11 cellular contexts compared by ENCODE assay signal in the genomic region with DNA sequence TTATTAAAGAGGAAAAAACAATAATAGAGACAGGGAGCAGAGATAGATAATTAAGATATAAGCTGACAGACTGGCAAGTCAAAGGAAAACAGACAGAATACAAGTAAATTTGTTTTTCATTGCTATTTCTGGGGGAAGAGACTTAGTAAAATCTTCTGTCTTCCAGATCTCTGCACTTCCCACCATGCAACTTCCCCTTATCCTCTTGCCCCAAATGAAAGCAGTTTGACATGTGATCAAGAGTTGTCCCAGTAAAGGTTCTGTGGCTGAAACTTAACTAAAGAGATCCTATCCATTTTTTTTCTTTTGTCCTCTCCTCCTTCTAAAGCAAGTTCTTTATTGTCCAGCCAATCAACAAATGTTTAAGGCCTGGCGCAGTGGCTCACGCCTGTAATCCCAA. TPM values are rescaled to one million over a fixed set of nuclear protein-coding genes. Genes with fewer than 3 reads are reported as not detected.
DNase-seq lines count a peak whose midpoint lies in the region; ATAC-seq, FAIRE-seq and TF ChIP-seq lines count a peak whose summit lies in the region.
"Had no signal": no experiment of that assay in that cellular context is flagged by ENCODE, and none has a peak within 500 bp of the region (broad histone marks: within the 10 kb centered on the region; RNA-seq: fewer than 3 reads in every experiment).

No MANE protein-coding gene starts in this region.

- WGBS in heart right ventricle, 2 donors, result 95 to 98% methylated on average over 2 of the region's 2 CpGs
- WGBS in ovary, 3 donors, result 95 to 99% (median 96%) methylated on average over 2 of the region's 2 CpGs

- no peaks in the 10 kb centered on the region for H3K27me3 Mint-ChIP-seq in astrocyte (ENCODE audit: low read depth, unreplicated experiment)
- H3K27me3 Mint-ChIP-seq in naive thymus-derived CD8-positive, alpha-beta T cell, result peaks cover 0 to 2% (median 0%) of the 10 kb centered on the region in 5 donors

- peaks cover 4% of the 10 kb centered on the region for H3K36me3 Mint-ChIP-seq in astrocyte (ENCODE audit: low read depth, unreplicated experiment)
- H3K36me3 Mint-ChIP-seq in naive thymus-derived CD8-positive, alpha-beta T cell, result peaks cover 0 to 23% (median 0%) of the 10 kb centered on the region in 3 donors

- H3K36me3 ChIP-seq in heart right ventricle (peaks cover 0 to 27% (median 25%) of the 10 kb centered on the region in 9 donors), astrocyte (ENCODE audit: insufficient read depth, low read length) (peaks cover 20% of the 10 kb centered on the region), upper lobe of right lung (peaks cover 26% of the 10 kb centered on the region), ovary (no peaks in the 10 kb centered on the region)

- H3K27ac Mint-ChIP-seq in astrocyte (ENCODE audit: unreplicated experiment), result peak overlapping the region; percentile 42
- peak overlapping the region in 6 of 10 donors; percentile 11 to 96 (median 30) for H3K27ac Mint-ChIP-seq in naive thymus-derived CD8-positive, alpha-beta T cell

- TF ChIP-seq POLR2A in ovary (IDR thresholded peaks at IDR 0.05), result no peak

- TF ChIP-seq EP300 in ovary (IDR thresholded peaks at IDR 0.05), result no peak

- DNase-seq in heart right ventricle (no peak), Right ventricle myocardium inferior (ENCODE audit: missing footprints) (no peak), astrocyte (ENCODE audit: low read depth) (no peak), upper lobe of right lung (no peak), ovary (no peak)
- no peak for DNase-seq in naive thymus-derived CD8-positive, alpha-beta T cell
- no peak for DNase-seq in stimulated activated CD4-positive, alpha-beta T cell treated with anti-CD3 and anti-CD28 coated beads, Interleukin-15, amount 100 ng/mL, for 24 hours
- DNase-seq: erythroblast; Kasumi-1; stimulated activated CD4-positive, alpha-beta T cell treated with anti-CD3 and anti-CD28 coated beads, Interleukin-2, amount 100 ng/mL, for 24 hours had no signal

- peaks cover 24% of the 10 kb centered on the region for H3K4me1 Mint-ChIP-seq in astrocyte (ENCODE audit: low read depth, unreplicated experiment)
- peaks cover 11 to 36% (median 24%) of the 10 kb centered on the region in 4 donors for H3K4me1 Mint-ChIP-seq in naive thymus-derived CD8-positive, alpha-beta T cell

- no peaks in the 10 kb centered on the region for H3K9me3 ChIP-seq in heart right ventricle
- H3K9me3 ChIP-seq in astrocyte (ENCODE audit: insufficient read depth, low read depth, low read length), result no peaks in the 10 kb centered on the region
- no peaks in the 10 kb centered on the region for H3K9me3 ChIP-seq in upper lobe of right lung
- no peaks in the 10 kb centered on the region for H3K9me3 ChIP-seq in ovary

- H3K27me3 ChIP-seq in heart right ventricle, result no peaks in the 10 kb centered on the region
- H3K27me3 ChIP-seq in astrocyte (ENCODE audit: insufficient read depth, low read length), result no peaks in the 10 kb centered on the region
- no peaks in the 10 kb centered on the region for H3K27me3 ChIP-seq in upper lobe of right lung
- H3K27me3 ChIP-seq in ovary, result no peaks in the 10 kb centered on the region

- no peaks in the 10 kb centered on the region for H3K9me3 Mint-ChIP-seq in astrocyte (ENCODE audit: unreplicated experiment)
- H3K9me3 Mint-ChIP-seq in naive thymus-derived CD8-positive, alpha-beta T cell, result no peaks in the 10 kb centered on the region

- peak overlapping the region; percentile 99 for H3K4me3 Mint-ChIP-seq in astrocyte (ENCODE audit: unreplicated experiment)
- peak overlapping the region in 6 of 10 donors; percentile 8 to 98 (median 39) for H3K4me3 Mint-ChIP-seq in naive thymus-derived CD8-positive, alpha-beta T cell

- FAIRE-seq in astrocyte (lab: Jason Lieb, UNC), result no peak

- no peak overlapping the region for H2AFZ ChIP-seq in astrocyte (ENCODE audit: low read depth, low read length)

- TF ChIP-seq CTCF in heart right ventricle (IDR thresholded peaks at IDR 0.05), result no peak
- no peak for TF ChIP-seq CTCF in astrocyte (IDR thresholded peaks at IDR 0.05; ENCODE audit: insufficient read depth, low read depth, low read length)
- TF ChIP-seq CTCF in upper lobe of right lung (IDR thresholded peaks at IDR 0.05), result no peak
- TF ChIP-seq CTCF in ovary (IDR thresholded peaks at IDR 0.05), result no peak

- H3K9ac ChIP-seq in astrocyte (ENCODE audit: low read length), result no peak overlapping the region

- H3K4me3 ChIP-seq in heart right ventricle (no peak overlapping the region), astrocyte (ENCODE audit: insufficient read depth, low read depth, low read length) (no peak overlapping the region), upper lobe of right lung (no peak overlapping the region), ovary (no peak overlapping the region)

- POLR2A ChIA-PET in naive thymus-derived CD8-positive, alpha-beta T cell (lab: Charles Lee), result interaction anchor here (0.7 to 4.2 kb wide), 10 partner anchors 13 to 189 kb away, joined by 3 to 40 read pairs (median 14); a partner anchor contains a TSS

- no peak overlapping the region for H3K4me2 ChIP-seq in astrocyte (ENCODE audit: low read length)

- peak overlapping the region in 9 of 10 donors; percentile 36 to 99 (median 98) for H3K27ac ChIP-seq in heart right ventricle
- H3K27ac ChIP-seq in astrocyte (ENCODE audit: low read depth, low read length), result no peak overlapping the region
- H3K27ac ChIP-seq in upper lobe of right lung, result peak overlapping the region; percentile 93
- peak overlapping the region in 1 of 2 donors; percentile 100 for H3K27ac ChIP-seq in ovary

- no peak for ATAC-seq in heart right ventricle
- no peak for ATAC-seq in Right ventricle myocardium inferior
- ATAC-seq in naive thymus-derived CD8-positive, alpha-beta T cell, result no peak
- no peak for ATAC-seq in upper lobe of right lung
- ATAC-seq in GM21529 (IDR thresholded peaks at IDR 0.05; ENCODE audit: unreplicated experiment), result no peak

- H4K20me1 ChIP-seq in astrocyte (ENCODE audit: insufficient read depth, low read length), result peaks cover 30% of the 10 kb centered on the region

- H3K79me2 ChIP-seq in astrocyte (ENCODE audit: insufficient read depth, low read length), result peaks cover 33% of the 10 kb centered on the region

- intact Hi-C loops in heart right ventricle (cut with DNase I) (loop anchor here in 8 of 10 donors (1.0 to 10.0 kb wide), 4 partner anchors 25 to 73 kb away; a partner anchor contains a TSS), Right ventricle myocardium inferior (cut with DNase I) (no loop called here), upper lobe of right lung (cut with DNase I) (no loop called here), ovary (cut with DNase I) (loop anchor here in 2 of 4 donors (5.0 kb wide), 1 partner anchor 73 kb away; a partner anchor contains a TSS)

- H3K4me1 ChIP-seq in heart right ventricle (peaks cover 9 to 31% (median 20%) of the 10 kb centered on the region in 9 donors), astrocyte (ENCODE audit: insufficient read depth, low read length) (peaks cover 13% of the 10 kb centered on the region), upper lobe of right lung (peaks cover 14% of the 10 kb centered on the region), ovary (ENCODE audit: insufficient read depth) (peaks cover 7% of the 10 kb centered on the region)

RNA-seq across cellular contexts. Expression of a gene that starts 1.5 kb away (rescaled TPM):
- 100 to 1,000 TPM; 135 to 182 (median 148) TPM for total RNA-seq in heart right ventricle
- 100 to 1,000 TPM; 108 to 197 TPM for polyA plus RNA-seq in heart right ventricle
- total RNA-seq in Right ventricle myocardium inferior, result 156 TPM
- 302 and 316 TPM in 2 replicates for total RNA-seq in astrocyte
- total RNA-seq in naive thymus-derived CD8-positive, alpha-beta T cell, result 10 to 100 TPM; 87.6 to 98.9 TPM
- 100 to 1,000 TPM in 2 of 3 donors, 10 to 100 TPM in 1; 98.5 to 133 (median 126) TPM for polyA plus RNA-seq in naive thymus-derived CD8-positive, alpha-beta T cell
- total RNA-seq in upper lobe of right lung, result 118 TPM
- total RNA-seq in ovary, result 100 to 1,000 TPM in 6 of 7 donors, 10 to 100 TPM in 1; 64.1 to 162 (median 141) TPM
- 100 to 1,000 TPM; 130 to 138 TPM for polyA plus RNA-seq in ovary

RNA-seq across cellular contexts. Expression of a gene that starts 11.8 kb away (rescaled TPM):
- total RNA-seq in heart right ventricle (100 to 1,000 TPM in 5 of 10 donors, 10 to 100 TPM in 5; 73.3 to 194 (median 96.0) TPM), Right ventricle myocardium inferior (152 TPM), astrocyte (504 and 510 TPM in 2 replicates), upper lobe of right lung (323 TPM), ovary (1,000 to 10,000 TPM in 1 of 7 donors, 100 to 1,000 TPM in 6; 100 to 1,013 (median 576) TPM)
- polyA plus RNA-seq in heart right ventricle (100 to 1,000 TPM; 289 to 361 TPM), ovary (100 to 1,000 TPM; 550 to 594 TPM)
- total RNA-seq in naive thymus-derived CD8-positive, alpha-beta T cell, result under 1 TPM in 1 of 2 experiments, not detected in 1; 0.55 TPM
- polyA plus RNA-seq in naive thymus-derived CD8-positive, alpha-beta T cell, result 1 to 10 TPM in 1 of 3 donors, not detected in 2; 4.8 TPM

RNA-seq across cellular contexts. Expression of a gene that starts 17.9 kb away (rescaled TPM):
- total RNA-seq in heart right ventricle (1 to 10 TPM in 1 of 10 donors, under 1 TPM in 7, not detected in 2; 0.16 to 2.1 (median 0.26) TPM), Right ventricle myocardium inferior (0.24 TPM), astrocyte (2.0 TPM in 2 replicates), upper lobe of right lung (1.5 TPM), ovary (10 to 100 TPM in 6 of 7 donors, 1 to 10 TPM in 1; 8.5 to 21.8 (median 16.0) TPM)
- polyA plus RNA-seq in heart right ventricle (1 to 10 TPM in 1 of 2 donors, under 1 TPM in 1; 0.13 to 1.2 TPM), ovary (10 to 100 TPM in 1 of 2 donors, 1 to 10 TPM in 1; 4.7 to 13.7 TPM)
- under 1 TPM; 0.60 to 0.75 TPM for total RNA-seq in naive thymus-derived CD8-positive, alpha-beta T cell
- polyA plus RNA-seq in naive thymus-derived CD8-positive, alpha-beta T cell, result 10 to 100 TPM in 1 of 3 donors, under 1 TPM in 2; 0.47 to 14.5 (median 0.59) TPM

RNA-seq across cellular contexts. Expression of a gene that starts 30.6 kb away (rescaled TPM):
- total RNA-seq in heart right ventricle, result 10 to 100 TPM; 67.4 to 89.8 (median 77.9) TPM
- 10 to 100 TPM; 31.1 to 91.5 TPM for polyA plus RNA-seq in heart right ventricle
- total RNA-seq in Right ventricle myocardium inferior, result 83.1 TPM
- 47.3 and 51.5 TPM in 2 replicates for total RNA-seq in astrocyte
- 10 to 100 TPM; 27.0 to 35.4 TPM for total RNA-seq in naive thymus-derived CD8-positive, alpha-beta T cell
- polyA plus RNA-seq in naive thymus-derived CD8-positive, alpha-beta T cell, result 10 to 100 TPM; 34.9 to 42.4 (median 36.2) TPM
- total RNA-seq in upper lobe of right lung, result 57.9 TPM
- 10 to 100 TPM; 36.4 to 61.4 (median 48.4) TPM for total RNA-seq in ovary
- 10 to 100 TPM; 45.7 to 74.8 TPM for polyA plus RNA-seq in ovary

RNA-seq across cellular contexts. Expression of a gene that starts 34.9 kb away (rescaled TPM):
- total RNA-seq in heart right ventricle (10 to 100 TPM in 2 of 10 donors, 1 to 10 TPM in 8; 2.8 to 44.3 (median 5.0) TPM), Right ventricle myocardium inferior (13.4 TPM), astrocyte (0.54 and 0.72 TPM in 2 replicates), upper lobe of right lung (67.6 TPM), ovary (10 to 100 TPM in 4 of 7 donors, 1 to 10 TPM in 3; 2.1 to 12.5 (median 10.3) TPM)
- polyA plus RNA-seq in heart right ventricle (1 to 10 TPM; 2.6 to 3.2 TPM), ovary (10 to 100 TPM in 1 of 2 donors, 1 to 10 TPM in 1; 7.3 to 40.2 TPM)
- total RNA-seq in naive thymus-derived CD8-positive, alpha-beta T cell, result 1 to 10 TPM; 1.4 to 1.5 TPM
- polyA plus RNA-seq in naive thymus-derived CD8-positive, alpha-beta T cell, result 1 to 10 TPM in 1 of 3 donors, under 1 TPM in 2; 0.39 to 1.3 (median 0.53) TPM

Comparison
In these comparisons a context has a peak if more than half of its experiments do, and no peak if none do; other contexts are left out.
1. intact Hi-C loops: an anchor here in heart right ventricle (1.0 to 10.0 kb wide); none called in Right ventricle myocardium inferior and upper lobe of right lung.
2. RNA of a gene that starts 11.8 kb away (total RNA-seq): 100 to 1,013 TPM in ovary, 504 to 510 TPM in astrocyte, 323 TPM in upper lobe of right lung (single experiment), 152 TPM in Right ventricle myocardium inferior (single experiment) and 73.3 to 194 TPM in heart right ventricle; 0.55 TPM in naive thymus-derived CD8-positive, alpha-beta T cell; every median in the first group is over 10 times any median in the second.